Comparison of ENCODE assay signal across 8 cellular contexts in genomic region chr15:90101130-90101968, GRCh38. TPM values are rescaled to one million over a fixed set of nuclear protein-coding genes. Genes with fewer than 3 reads are reported as not detected.
A peak's percentile ranks its signal among the peaks of the same experiment; 100 is the strongest.
DNase-seq lines count a peak whose midpoint lies in the region; ATAC-seq and TF ChIP-seq lines count a peak whose summit lies in the region.

No MANE protein-coding gene starts in this region.

- CTCF ChIA-PET in activated B cell treated with CpG ODN at 0.5 μM for 24 hours (lab: Charles Lee): interaction anchor here (0.7 to 1.6 kb wide), 3 partner anchors 16 to 340 kb away, joined by 3 to 6 read pairs (median 3); no protein-coding TSS in a partner anchor

- peak; percentile 74 for DNase-seq in activated CD8-positive, alpha-beta memory T cell treated with anti-CD3 and anti-CD28 coated beads for 24 hours
- no peak for DNase-seq in activated CD8-positive, alpha-beta memory T cell treated with anti-CD3 and anti-CD28 coated beads, Interleukin-2, amount 50 U/mL, for 48 hours
- DNase-seq in activated B cell treated with CpG ODN at 0.5 μM for 24 hours: peak; percentile 34
- DNase-seq in esophagus muscularis mucosa (ENCODE audit: extremely low spot score): no peak
- DNase-seq in upper lobe of left lung: peak in 1 of 2 donors; percentile 61
- DNase-seq in islet precursor cell: no peak

- H3K4me3 ChIP-seq in Loucy (ENCODE audit: low read length, poor library complexity, severe bottlenecking): peak overlapping the region; percentile 93
- H3K4me3 ChIP-seq in esophagus muscularis mucosa: peak overlapping the region; percentile 72 to 99 (median 74)
- peak overlapping the region; percentile 70 to 78 for H3K4me3 ChIP-seq in muscle layer of duodenum (ENCODE audit: low read depth in 1 of 2, low read length in 2 of 2)
- peak overlapping the region; percentile 56 to 96 (median 91) for H3K4me3 ChIP-seq in upper lobe of left lung

- TF ChIP-seq EP300 in esophagus muscularis mucosa (IDR thresholded peaks at IDR 0.05) (no peak), upper lobe of left lung (IDR thresholded peaks at IDR 0.05) (no peak)

- H3K4me1 ChIP-seq in Loucy (ENCODE audit: insufficient read depth, low read length, poor library complexity, severe bottlenecking) (peaks cover 42% of the 10 kb centered on the region), esophagus muscularis mucosa (peaks cover 61 to 92% (median 89%) of the 10 kb centered on the region in 4 donors), muscle layer of duodenum (ENCODE audit: control insufficient read depth in 1 of 2, insufficient read depth in 2 of 2, low read length in 2 of 2) (peaks cover 13 to 40% of the 10 kb centered on the region in 2 donors), upper lobe of left lung (peaks cover 34 to 62% (median 44%) of the 10 kb centered on the region in 4 donors)

- peak overlapping the region; percentile 83 for H2AFZ ChIP-seq in Loucy (ENCODE audit: low read length)

- peak; percentile 14 for TF ChIP-seq POLR2A in esophagus muscularis mucosa (IDR thresholded peaks at IDR 0.05; ENCODE audit: low read depth)
- TF ChIP-seq POLR2A in upper lobe of left lung (IDR thresholded peaks at IDR 0.05): no peak

- H3K27ac ChIP-seq in esophagus muscularis mucosa (replicated peaks in 1 of 4) (peak overlapping the region; percentile 94 to 99 (median 98)), muscle layer of duodenum (ENCODE audit: low read length) (peak overlapping the region; percentile 94), upper lobe of left lung (peak overlapping the region; percentile 94 to 96 (median 96))

- peak overlapping the region; percentile 89 for H3K4me3 Mint-ChIP-seq in activated B cell treated with CpG ODN at 0.5 μM for 24 hours

- H3K27ac Mint-ChIP-seq in activated B cell treated with CpG ODN at 0.5 μM for 24 hours: peak overlapping the region; percentile 83

- TF ChIP-seq CTCF in Loucy (conservative IDR thresholded peaks at IDR 0.05; ENCODE audit: low read length): no peak
- no peak for TF ChIP-seq CTCF in activated B cell treated with CpG ODN at 0.5 μM for 24 hours (IDR thresholded peaks at IDR 0.05)
- no peak for TF ChIP-seq CTCF in esophagus muscularis mucosa (IDR thresholded peaks at IDR 0.05)
- no peak for TF ChIP-seq CTCF in upper lobe of left lung (IDR thresholded peaks at IDR 0.05)

- peaks cover 58% of the 10 kb centered on the region for H3K4me1 Mint-ChIP-seq in activated B cell treated with CpG ODN at 0.5 μM for 24 hours

- ATAC-seq in activated B cell treated with CpG ODN at 0.5 μM for 24 hours (ENCODE audit: low read depth) (peak; percentile 9), upper lobe of left lung (ENCODE audit: low FRiP score in 2 of 2) (peak; percentile 5 to 40)

- intact Hi-C loops in activated B cell treated with CpG ODN at 0.5 μM for 24 hours (cut with micrococcal nuclease): loop anchor here (5.0 kb wide), 4 partner anchors 131 to 831 kb away; partner anchors contain the start of genes CIB1, GDPGP1, HDDC3 and IQGAP1
- intact Hi-C loops in esophagus muscularis mucosa (cut with DNase I): no loop called here

- H3K36me3 ChIP-seq in Loucy (ENCODE audit: insufficient read depth, low read length) (no peaks in the 10 kb centered on the region), esophagus muscularis mucosa (no peaks in the 10 kb centered on the region), muscle layer of duodenum (ENCODE audit: control insufficient read depth in 1 of 2, insufficient read depth in 2 of 2, low read length in 2 of 2) (no peaks in the 10 kb centered on the region), upper lobe of left lung (no peaks in the 10 kb centered on the region)

- H3K9ac ChIP-seq in Loucy (ENCODE audit: low read depth, low read length, poor library complexity, severe bottlenecking): peak overlapping the region; percentile 94

- H3K9me3 Mint-ChIP-seq in activated B cell treated with CpG ODN at 0.5 μM for 24 hours: no peaks in the 10 kb centered on the region

- WGBS in esophagus muscularis mucosa: 6% methylated on average over 11 of the region's 40 CpGs
- WGBS in upper lobe of left lung, 2 donors: 3 to 5% methylated on average over 28 to 39 of the region's 40 CpGs

- H3K9me3 ChIP-seq in Loucy (ENCODE audit: insufficient read depth, low read depth, low read length) (no peaks in the 10 kb centered on the region), esophagus muscularis mucosa (no peaks in the 10 kb centered on the region), muscle layer of duodenum (ENCODE audit: control insufficient read depth in 1 of 2, low read length in 2 of 2) (no peaks in the 10 kb centered on the region), upper lobe of left lung (no peaks in the 10 kb centered on the region)

- peak overlapping the region; percentile 84 for H3K4me2 ChIP-seq in Loucy (ENCODE audit: low read depth, low read length, poor library complexity, severe bottlenecking)

- H3K9me2 ChIP-seq in Loucy (replicated peaks; ENCODE audit: low read depth, low read length): no peaks in the 10 kb centered on the region

- 0 out of 2 replicates have a peak, but pooled peaks cover 3% of the 10 kb centered on the region for H3F3A ChIP-seq in Loucy (ENCODE audit: low read depth)

- H3K27me3 Mint-ChIP-seq in activated B cell treated with CpG ODN at 0.5 μM for 24 hours: peaks cover under 1% of the 10 kb centered on the region

- peaks cover 28% of the 10 kb centered on the region for H4K20me1 ChIP-seq in Loucy (ENCODE audit: insufficient read depth, low read length, poor library complexity, severe bottlenecking)

- H3K27me3 ChIP-seq in Loucy (ENCODE audit: insufficient read depth, low read length, poor library complexity, severe bottlenecking) (no peaks in the 10 kb centered on the region), esophagus muscularis mucosa (no peaks in the 10 kb centered on the region), muscle layer of duodenum (ENCODE audit: low read depth, low read length) (no peaks in the 10 kb centered on the region), upper lobe of left lung (no peaks in the 10 kb centered on the region)

- no peaks in the 10 kb centered on the region for H3K36me3 Mint-ChIP-seq in activated B cell treated with CpG ODN at 0.5 μM for 24 hours (ENCODE audit: low read depth)

- H3K79me2 ChIP-seq in Loucy (ENCODE audit: insufficient read depth, low read length): peaks cover 54% of the 10 kb centered on the region

- POLR2A ChIA-PET in activated B cell treated with CpG ODN at 0.5 μM for 24 hours (lab: Charles Lee): interaction anchor here (0.6 to 1.2 kb wide), 6 partner anchors 30 to 132 kb away, joined by 3 to 5 read pairs (median 4); partner anchors contain the start of gene SEMA4B

RNA-seq across cellular contexts. Expression of gene IDH2, which starts 0.9 kb away (rescaled TPM):
- total RNA-seq in activated B cell treated with CpG ODN at 0.5 μM for 24 hours: 49.1 and 51.2 TPM in 2 replicates
- total RNA-seq in esophagus muscularis mucosa: 100 to 1,000 TPM; 119 to 228 (median 171) TPM
- total RNA-seq in upper lobe of left lung: 10 to 100 TPM; 41.5 to 72.1 (median 48.7) TPM

Comparison
In these comparisons a context has a peak if more than half of its experiments do, and no peak if none do; other contexts are left out.
1. DNase-seq: peak in activated CD8-positive, alpha-beta memory T cell treated with anti-CD3 and anti-CD28 coated beads for 24 hours (single experiment) and activated B cell treated with CpG ODN at 0.5 μM for 24 hours (single experiment); none in activated CD8-positive, alpha-beta memory T cell treated with anti-CD3 and anti-CD28 coated beads, Interleukin-2, amount 50 U/mL, for 48 hours (single experiment), esophagus muscularis mucosa (single experiment) and islet precursor cell (single experiment).
2. Peak in every context shown above with its lines, with median percentiles within 50 percentile points of each other: H3K4me3 ChIP-seq and H3K27ac ChIP-seq.